Comparison of ENCODE assay signal across 11 cellular contexts in the genomic region with DNA sequence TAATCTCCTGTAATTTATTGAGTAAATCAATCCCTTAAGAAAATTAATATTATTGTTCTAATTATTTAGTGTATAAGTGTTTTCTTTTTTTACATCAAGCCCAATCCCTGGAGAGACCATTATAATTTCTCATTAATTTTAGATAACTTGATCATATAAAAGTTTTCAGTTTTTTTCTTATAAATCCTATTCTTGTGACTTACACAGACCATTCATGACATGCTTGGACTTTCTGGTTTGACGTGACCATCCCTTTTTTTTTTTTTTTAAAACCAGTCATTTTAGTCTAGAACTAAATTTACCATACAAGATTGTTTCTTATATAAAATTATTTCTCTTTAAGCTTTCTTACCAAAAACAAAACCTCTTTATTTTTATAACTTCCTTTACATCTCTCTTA. TPM values are rescaled to one million over a fixed set of nuclear protein-coding genes. Genes with fewer than 3 reads are reported as not detected.
DNase-seq lines count a peak whose midpoint lies in the region.
"Had no signal": no experiment of that assay in that cellular context is flagged by ENCODE, and none has a peak within 500 bp of the region (broad histone marks: within the 10 kb centered on the region; RNA-seq: fewer than 3 reads in every experiment).

No MANE protein-coding gene starts in this region.

- H3K4me3 ChIP-seq in adipocyte (ENCODE audit: low read length), result no peak overlapping the region
- H3K4me3 ChIP-seq: gastrocnemius medialis had no signal

- DNase-seq in NCI-H2196 (lab: John Stamatoyannopoulos, UW; ENCODE audit: unreplicated experiment) (peak; percentile 12), NCI-H2196 treated with DMSO at 0.1 percent for 48 hours (lab: John Stamatoyannopoulos, UW; ENCODE audit: unreplicated experiment) (no peak), KG1 (lab: John Stamatoyannopoulos, UW) (peak; percentile 12), adipocyte (ENCODE audit: low read depth) (peak; percentile 15), left kidney (ENCODE audit: low read depth, low spot score) (peak; percentile 55), occipital lobe (lab: John Stamatoyannopoulos, UW) (no peak)
- no peak for DNase-seq in activated effector memory CD4-positive, alpha-beta T cell treated with anti-CD3 and anti-CD28 coated beads, Interleukin-2, amount 50 U/mL, for 16 hours
- no peak for DNase-seq in effector CD4-positive, alpha-beta T cell
- DNase-seq: gastrocnemius medialis, GDM1, left ventricle myocardium superior had no signal

- no peaks in the 10 kb centered on the region for H3K27me3 ChIP-seq in adipocyte (replicated peaks; ENCODE audit: control insufficient read depth, insufficient read depth, low read length)
- H3K27me3 ChIP-seq: gastrocnemius medialis had no signal

- H3K36me3 ChIP-seq in adipocyte (ENCODE audit: control insufficient read depth, insufficient read depth, low read length, severe bottlenecking), result no peaks in the 10 kb centered on the region
- H3K36me3 ChIP-seq: gastrocnemius medialis had no signal

- peaks cover 11% of the 10 kb centered on the region for H3K9me3 ChIP-seq in adipocyte (ENCODE audit: control insufficient read depth, low read length)
- H3K9me3 ChIP-seq: gastrocnemius medialis had no signal

- H3K4me1 ChIP-seq in adipocyte (ENCODE audit: control insufficient read depth, insufficient read depth, low read length), result no peaks in the 10 kb centered on the region
- H3K4me1 ChIP-seq: gastrocnemius medialis had no signal

- no peak overlapping the region for H3K9ac ChIP-seq in adipocyte (ENCODE audit: low read length)

RNA-seq across cellular contexts. Expression of a gene that starts 5.4 kb away (rescaled TPM):
- total RNA-seq in occipital lobe, result 21.2 TPM

RNA-seq across cellular contexts. Expression of a gene that starts 42.3 kb away (rescaled TPM):
- 56.9 TPM for total RNA-seq in occipital lobe

Comparison
In these comparisons a context has a peak if more than half of its experiments do, and no peak if none do; other contexts are left out.
1. DNase-seq: peak in NCI-H2196 (single experiment), KG1 (single experiment), adipocyte (single experiment) and left kidney (single experiment); none in NCI-H2196 treated with DMSO at 0.1 percent for 48 hours (single experiment), activated effector memory CD4-positive, alpha-beta T cell treated with anti-CD3 and anti-CD28 coated beads, Interleukin-2, amount 50 U/mL, for 16 hours (single experiment), effector CD4-positive, alpha-beta T cell (single experiment) and occipital lobe (single experiment).